In the genomic region with DNA sequence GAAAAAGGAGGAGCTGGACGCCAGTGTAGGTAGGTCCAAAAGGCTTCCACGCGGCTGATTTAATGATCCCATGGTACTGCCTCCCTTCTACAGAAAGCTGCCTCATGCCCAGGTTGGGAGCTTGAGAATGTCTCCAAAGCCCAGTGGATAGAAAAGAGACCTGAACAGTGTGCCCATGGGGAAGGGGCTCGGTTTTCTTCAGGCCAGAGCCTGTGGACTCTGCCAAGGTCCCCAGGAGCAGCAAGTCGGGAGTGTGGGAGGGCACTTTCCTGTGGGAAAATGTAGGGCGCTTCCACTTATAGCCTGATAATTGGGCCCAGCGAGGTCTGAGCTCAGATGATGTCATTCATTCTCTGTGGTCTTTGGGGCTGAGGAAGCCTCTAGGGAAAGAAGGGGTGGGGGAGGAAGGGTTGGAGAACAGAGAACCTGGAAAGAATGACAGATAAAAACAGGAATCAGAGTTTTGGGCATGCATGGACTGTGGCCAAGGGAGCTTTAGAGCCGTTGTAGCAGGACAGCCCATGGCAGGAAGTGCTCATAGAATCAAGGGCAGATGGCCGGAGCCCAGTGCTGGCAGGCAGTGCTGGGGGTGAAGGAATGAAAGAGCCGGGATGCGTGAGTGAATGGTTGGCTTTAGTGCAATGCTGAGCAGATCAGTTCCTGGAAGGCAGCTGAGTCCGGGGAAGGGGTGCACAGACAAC, we compare ENCODE assay signal across 10 cellular contexts. TPM values are rescaled to one million over a fixed set of nuclear protein-coding genes. Genes with fewer than 3 reads are reported as not detected.
DNase-seq lines count a peak whose midpoint lies in the region; ATAC-seq lines count a peak whose summit lies in the region.
"Had no signal": no experiment of that assay in that cellular context is flagged by ENCODE, and none has a peak within 500 bp of the region (broad histone marks: within the 10 kb centered on the region; RNA-seq: fewer than 3 reads in every experiment).

No MANE protein-coding gene starts in this region.

- ATAC-seq in Right ventricle myocardium superior (ENCODE audit: poor library complexity) (peak; percentile 79), sciatic nerve (peak; percentile 57), HG02973 (IDR thresholded peaks at IDR 0.05; ENCODE audit: unreplicated experiment) (no peak), GM18867 (IDR thresholded peaks at IDR 0.05; ENCODE audit: unreplicated experiment) (no peak)
- ATAC-seq: foreskin keratinocyte had no signal

- DNase-seq in GM04504 (ENCODE audit: low read depth) (peak; percentile 10), amygdala (lab: John Stamatoyannopoulos, UW) (peak in 29 of 56 donors; percentile 6 to 75 (median 35)), Right ventricle myocardium superior (peak; percentile 82), sciatic nerve (ENCODE audit: low spot score) (peak; percentile 56), GF-D8 (lab: John Stamatoyannopoulos, UW) (no peak), NCI-H2029 treated with DMSO at 0.1 percent for 48 hours (lab: John Stamatoyannopoulos, UW) (no peak)
- DNase-seq: foreskin keratinocyte, MV-4-11 had no signal

- intact Hi-C loops in Right ventricle myocardium superior (cut with DNase I) (no loop called here), sciatic nerve (cut with DNase I) (loop anchor here (5.0 kb wide), 1 partner anchor 1755 kb away; no protein-coding TSS in a partner anchor)

RNA-seq across cellular contexts. Expression of a gene that starts 42.5 kb away (rescaled TPM):
- total RNA-seq in Right ventricle myocardium superior (5.3 TPM), sciatic nerve (39.5 TPM)

Comparison
In these comparisons a context has a peak if more than half of its experiments do, and no peak if none do; other contexts are left out.
1. DNase-seq: peak in GM04504 (single experiment), amygdala (29 of 56), Right ventricle myocardium superior (single experiment) and sciatic nerve (single experiment); none in GF-D8 (single experiment) and NCI-H2029 treated with DMSO at 0.1 percent for 48 hours (single experiment).
2. ATAC-seq: peak in Right ventricle myocardium superior (single experiment) and sciatic nerve (single experiment); none in HG02973 (single experiment) and GM18867 (single experiment).